ENCODE assay signal across 1 cellular context in the genomic region with DNA sequence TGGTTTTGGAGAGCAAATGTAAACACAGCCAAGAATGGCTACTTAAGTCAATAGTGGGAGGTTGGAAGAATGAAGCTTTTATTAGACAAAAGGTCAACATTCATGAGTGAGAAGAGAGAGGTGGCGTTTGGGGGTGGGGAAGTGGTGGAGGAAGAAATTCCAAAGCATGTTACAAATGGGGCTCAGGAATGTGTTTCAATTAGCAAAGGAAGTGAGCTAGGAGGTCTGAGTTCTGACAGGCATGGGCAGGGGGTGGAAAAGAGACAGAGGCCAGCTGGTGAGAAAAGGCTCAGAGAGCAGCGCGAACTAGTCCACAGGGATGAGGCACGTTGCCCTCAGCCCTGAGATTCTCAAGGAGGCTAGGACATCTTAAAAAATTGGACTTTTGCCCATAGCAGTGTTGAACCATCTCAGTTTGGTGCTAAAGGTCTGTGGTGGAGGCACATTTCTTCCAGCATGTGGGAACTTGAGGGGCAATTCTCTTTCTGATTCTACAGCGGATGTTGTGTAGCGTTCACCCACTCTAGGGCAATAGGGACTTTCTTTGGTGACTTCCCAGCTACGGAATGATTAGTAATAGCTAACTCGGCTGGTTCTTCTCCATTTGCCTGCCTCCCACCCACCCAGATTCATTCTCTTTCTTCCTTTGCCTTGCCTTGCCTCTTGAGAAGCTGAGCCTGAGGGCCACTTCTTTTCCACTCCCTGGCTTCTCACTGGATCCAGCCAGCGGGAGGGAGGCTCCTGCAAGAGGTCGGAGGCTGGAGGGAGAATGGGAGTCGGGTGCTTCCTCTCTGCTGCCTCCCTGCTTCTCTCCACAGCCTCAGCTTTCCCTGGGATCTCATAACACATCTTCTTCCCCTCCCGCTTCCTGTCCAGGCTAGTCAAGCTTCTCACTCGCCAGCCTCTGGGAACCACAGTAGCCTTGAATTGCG.
TF ChIP-seq lines count a peak whose summit lies in the region.

No MANE protein-coding gene starts in this region.

TF ChIP-seq in HepG2, 621 proteins besides CTCF, POLR2A, EP300 and RAD21 (continued from another document):
- TF ChIP-seq LCORL (IDR thresholded peaks at IDR 0.05) (no peak), LCORL (CRISPR knock-in tag; IDR thresholded peaks at IDR 0.05) (0 out of 2 replicates have a peak, but pooled peaks have one; percentile 49), WIZ (CRISPR knock-in tag; IDR thresholded peaks at IDR 0.05) (no peak), ZNF775 (CRISPR knock-in tag; IDR thresholded peaks at IDR 0.05; ENCODE audit: borderline replicate concordance) (no peak), ZNF652 (CRISPR knock-in tag; IDR thresholded peaks at IDR 0.05; ENCODE audit: borderline replicate concordance, low read depth) (no peak), RBM22 (optimal IDR thresholded peaks at IDR 0.05; ENCODE audit: low read length) (no peak), CCAR2 (optimal IDR thresholded peaks at IDR 0.05; ENCODE audit: low read depth, low read length) (no peak), HDAC1 (CRISPR knock-in tag; IDR thresholded peaks at IDR 0.05) (peak; percentile 42; the same call in 1 of the 2 replicates), TMF1 (CRISPR knock-in tag; IDR thresholded peaks at IDR 0.05; ENCODE audit: low read depth) (no peak), GATA4 (IDR thresholded peaks at IDR 0.05; ENCODE audit: borderline replicate concordance, low read depth) (no peak), ZSCAN20 (CRISPR knock-in tag; IDR thresholded peaks at IDR 0.05; ENCODE audit: borderline replicate concordance) (no peak), FOXA1 (IDR thresholded peaks at IDR 0.05) (peak; percentile 96), FOXA1 (CRISPR knock-in tag; IDR thresholded peaks at IDR 0.05) (peak; percentile 95), SOX13 (IDR thresholded peaks at IDR 0.05) (no peak), SOX13 (CRISPR knock-in tag; conservative IDR thresholded peaks at IDR 0.05 in 1 of 2, IDR thresholded peaks at IDR 0.05 in 1 of 2) (peak in 1 of 2 experiments; percentile 90; a peak in 2 of 4 replicates), ZNF674 (CRISPR knock-in tag; IDR thresholded peaks at IDR 0.05; ENCODE audit: low read depth) (no peak), RFXANK (CRISPR knock-in tag; IDR thresholded peaks at IDR 0.05) (0 out of 2 replicates have a peak, but pooled peaks have one; percentile 26)
- TF ChIP-seq, protein P1, sequence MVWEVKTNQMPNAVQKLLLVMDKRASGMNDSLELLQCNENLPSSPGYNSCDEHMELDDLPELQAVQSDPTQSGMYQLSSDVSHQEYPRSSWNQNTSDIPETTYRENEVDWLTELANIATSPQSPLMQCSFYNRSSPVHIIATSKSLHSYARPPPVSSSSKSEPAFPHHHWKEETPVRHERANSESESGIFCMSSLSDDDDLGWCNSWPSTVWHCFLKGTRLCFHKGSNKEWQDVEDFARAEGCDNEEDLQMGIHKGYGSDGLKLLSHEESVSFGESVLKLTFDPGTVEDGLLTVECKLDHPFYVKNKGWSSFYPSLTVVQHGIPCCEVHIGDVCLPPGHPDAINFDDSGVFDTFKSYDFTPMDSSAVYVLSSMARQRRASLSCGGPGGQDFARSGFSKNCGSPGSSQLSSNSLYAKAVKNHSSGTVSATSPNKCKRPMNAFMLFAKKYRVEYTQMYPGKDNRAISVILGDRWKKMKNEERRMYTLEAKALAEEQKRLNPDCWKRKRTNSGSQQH (CRISPR knock-in tag; IDR thresholded peaks at IDR 0.05; ENCODE audit: low read depth) = 0 out of 2 replicates have a peak, but pooled peaks have one; percentile 40
- TF ChIP-seq, protein P2, sequence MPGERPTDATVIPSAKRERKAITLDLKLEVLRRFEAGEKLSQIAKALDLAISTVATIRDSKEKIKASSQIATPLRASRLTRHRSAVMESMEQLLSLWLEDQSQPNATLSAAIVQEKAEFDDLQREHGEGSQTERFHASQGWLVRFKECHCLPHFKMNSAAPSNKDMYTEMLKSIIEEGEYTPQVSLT (CRISPR knock-in tag; IDR thresholded peaks at IDR 0.05; ENCODE audit: borderline replicate concordance, low read depth) = no peak
- TF ChIP-seq, protein P3, sequence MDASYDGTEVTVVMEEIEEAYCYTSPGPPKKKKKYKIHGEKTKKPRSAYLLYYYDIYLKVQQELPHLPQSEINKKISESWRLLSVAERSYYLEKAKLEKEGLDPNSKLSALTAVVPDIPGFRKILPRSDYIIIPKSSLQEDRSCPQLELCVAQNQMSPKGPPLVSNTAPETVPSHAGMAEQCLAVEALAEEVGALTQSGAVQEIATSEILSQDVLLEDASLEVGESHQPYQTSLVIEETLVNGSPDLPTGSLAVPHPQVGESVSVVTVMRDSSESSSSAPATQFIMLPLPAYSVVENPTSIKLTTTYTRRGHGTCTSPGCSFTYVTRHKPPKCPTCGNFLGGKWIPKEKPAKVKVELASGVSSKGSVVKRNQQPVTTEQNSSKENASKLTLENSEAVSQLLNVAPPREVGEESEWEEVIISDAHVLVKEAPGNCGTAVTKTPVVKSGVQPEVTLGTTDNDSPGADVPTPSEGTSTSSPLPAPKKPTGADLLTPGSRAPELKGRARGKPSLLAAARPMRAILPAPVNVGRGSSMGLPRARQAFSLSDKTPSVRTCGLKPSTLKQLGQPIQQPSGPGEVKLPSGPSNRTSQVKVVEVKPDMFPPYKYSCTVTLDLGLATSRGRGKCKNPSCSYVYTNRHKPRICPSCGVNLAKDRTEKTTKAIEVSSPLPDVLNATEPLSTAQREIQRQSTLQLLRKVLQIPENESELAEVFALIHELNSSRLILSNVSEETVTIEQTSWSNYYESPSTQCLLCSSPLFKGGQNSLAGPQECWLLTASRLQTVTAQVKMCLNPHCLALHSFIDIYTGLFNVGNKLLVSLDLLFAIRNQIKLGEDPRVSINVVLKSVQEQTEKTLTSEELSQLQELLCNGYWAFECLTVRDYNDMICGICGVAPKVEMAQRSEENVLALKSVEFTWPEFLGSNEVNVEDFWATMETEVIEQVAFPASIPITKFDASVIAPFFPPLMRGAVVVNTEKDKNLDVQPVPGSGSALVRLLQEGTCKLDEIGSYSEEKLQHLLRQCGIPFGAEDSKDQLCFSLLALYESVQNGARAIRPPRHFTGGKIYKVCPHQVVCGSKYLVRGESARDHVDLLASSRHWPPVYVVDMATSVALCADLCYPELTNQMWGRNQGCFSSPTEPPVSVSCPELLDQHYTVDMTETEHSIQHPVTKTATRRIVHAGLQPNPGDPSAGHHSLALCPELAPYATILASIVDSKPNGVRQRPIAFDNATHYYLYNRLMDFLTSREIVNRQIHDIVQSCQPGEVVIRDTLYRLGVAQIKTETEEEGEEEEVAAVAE (CRISPR knock-in tag; IDR thresholded peaks at IDR 0.05; ENCODE audit: borderline replicate concordance) = no peak; the same call in 1 of the 2 replicates
- TF ChIP-seq, protein P4, sequence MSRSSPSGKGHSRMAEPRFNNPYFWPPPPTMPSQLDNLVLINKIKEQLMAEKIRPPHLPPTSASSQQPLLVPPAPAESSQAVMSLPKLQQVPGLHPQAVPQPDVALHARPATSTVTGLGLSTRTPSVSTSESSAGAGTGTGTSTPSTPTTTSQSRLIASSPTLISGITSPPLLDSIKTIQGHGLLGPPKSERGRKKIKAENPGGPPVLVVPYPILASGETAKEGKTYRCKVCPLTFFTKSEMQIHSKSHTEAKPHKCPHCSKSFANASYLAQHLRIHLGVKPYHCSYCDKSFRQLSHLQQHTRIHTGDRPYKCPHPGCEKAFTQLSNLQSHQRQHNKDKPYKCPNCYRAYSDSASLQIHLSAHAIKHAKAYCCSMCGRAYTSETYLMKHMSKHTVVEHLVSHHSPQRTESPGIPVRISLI (CRISPR knock-in tag; IDR thresholded peaks at IDR 0.05; ENCODE audit: borderline replicate concordance) = no peak
- TF ChIP-seq, protein P5, sequence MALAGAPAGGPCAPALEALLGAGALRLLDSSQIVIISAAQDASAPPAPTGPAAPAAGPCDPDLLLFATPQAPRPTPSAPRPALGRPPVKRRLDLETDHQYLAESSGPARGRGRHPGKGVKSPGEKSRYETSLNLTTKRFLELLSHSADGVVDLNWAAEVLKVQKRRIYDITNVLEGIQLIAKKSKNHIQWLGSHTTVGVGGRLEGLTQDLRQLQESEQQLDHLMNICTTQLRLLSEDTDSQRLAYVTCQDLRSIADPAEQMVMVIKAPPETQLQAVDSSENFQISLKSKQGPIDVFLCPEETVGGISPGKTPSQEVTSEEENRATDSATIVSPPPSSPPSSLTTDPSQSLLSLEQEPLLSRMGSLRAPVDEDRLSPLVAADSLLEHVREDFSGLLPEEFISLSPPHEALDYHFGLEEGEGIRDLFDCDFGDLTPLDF (CRISPR knock-in tag; IDR thresholded peaks at IDR 0.05) = no peak
